25 cellular contexts compared by ENCODE assay signal in genomic region chr15:44035781-44036699, GRCh38.
DNase-seq lines count a peak whose midpoint lies in the region; ATAC-seq and TF ChIP-seq lines count a peak whose summit lies in the region.
"Had no signal": no experiment of that assay in that cellular context is flagged by ENCODE, and none has a peak within 500 bp of the region (broad histone marks: within the 10 kb centered on the region; RNA-seq: fewer than 3 reads in every experiment).

No MANE protein-coding gene starts in this region.

- H2BK120ac ChIP-seq in IMR-90 (ENCODE audit: low read depth, low read length): peak overlapping the region; percentile 51; the same call in 1 of the 2 replicates

- H3K4me1 ChIP-seq in IMR-90 (ENCODE audit: control insufficient read depth, insufficient read depth, low read length) (peaks cover 6% of the 10 kb centered on the region), upper lobe of left lung (no peaks in the 10 kb centered on the region)
- H3K4me1 ChIP-seq: BE2C, psoas muscle had no signal

- TF ChIP-seq RAD21 in IMR-90 (IDR thresholded peaks at IDR 0.05; ENCODE audit: low read length): no peak

- H3K36me3 Mint-ChIP-seq in nephron progenitor cell (ENCODE audit: low read depth): no peaks in the 10 kb centered on the region

- peak; percentile 34 for ATAC-seq in IMR-90 (ENCODE audit: low read depth)
- no peak for ATAC-seq in stimulated activated naive CD8-positive, alpha-beta T cell treated with anti-CD3 and anti-CD28 coated beads, Interleukin-15, Interleukin-2, amounts not matched to agents 100 U/mL and 50 U/mL, for 24 hours
- ATAC-seq in upper lobe of left lung (ENCODE audit: low FRiP score in 2 of 2): no peak
- ATAC-seq: activated naive CD4-positive, alpha-beta T cell treated with anti-CD3 and anti-CD28 coated beads, Interleukin-2, amount 50 U/mL, for 72 hours had no signal

- no peak for TF ChIP-seq EP300 in upper lobe of left lung (IDR thresholded peaks at IDR 0.05)

- DNase-seq in AG10803 (ENCODE audit: low read depth) (peak; percentile 30), IMR-90 (peak; percentile 59), cardiac fibroblast (ENCODE audit: low read depth in 2 of 2) (peak; percentile 47), nephron progenitor cell (no peak), nucleus accumbens (lab: John Stamatoyannopoulos, UW) (no peak), upper lobe of left lung (no peak)
- no peak for DNase-seq in activated CD4-positive, alpha-beta T cell treated with anti-CD3 and anti-CD28 coated beads, Interleukin-2, amount 50 U/mL, for 4 hours
- no peak for DNase-seq in stimulated activated naive CD8-positive, alpha-beta T cell treated with anti-CD3 and anti-CD28 coated beads, Interleukin-15, Interleukin-2, amounts not matched to agents 100 U/mL and 50 U/mL, for 24 hours
- DNase-seq: activated T-cell treated with anti-CD3 and anti-CD28 coated beads for 4 hours; BE2C; GDM1; H9; KBM-7; NCI-H1436; NCI-H2081 treated with DMSO at 0.1 percent for 48 hours; NCI-H748 treated with DMSO at 0.1 percent for 48 hours; psoas muscle; stimulated activated naive CD4-positive, alpha-beta T cell had no signal

- POLR2A ChIA-PET in IMR-90 (lab: Charles Lee; ENCODE audit: unreplicated experiment): no interaction called here

- no peak overlapping the region for H3K4me3 ChIP-seq in AG10803 (ENCODE audit: low read length)
- H3K4me3 ChIP-seq in IMR-90 (ENCODE audit: insufficient read depth, low read depth, low read length): no peak overlapping the region
- no peak overlapping the region for H3K4me3 ChIP-seq in cardiac fibroblast (replicated peaks in 1 of 2; ENCODE audit: low read depth in 2 of 2, low read length in 2 of 2)
- no peak overlapping the region for H3K4me3 ChIP-seq in upper lobe of left lung
- H3K4me3 ChIP-seq: heart right ventricle, lung, psoas muscle had no signal

- H3K27ac ChIP-seq in IMR-90 (ENCODE audit: insufficient read depth, low read length) (no peak overlapping the region), upper lobe of left lung (no peak overlapping the region)
- H3K27ac ChIP-seq: epithelial cell of prostate, foreskin keratinocyte, psoas muscle had no signal

- H3K9ac ChIP-seq in IMR-90 (ENCODE audit: low read depth, low read length): no peak overlapping the region

- H3K79me1 ChIP-seq in IMR-90 (ENCODE audit: low read depth in 1 of 2, low read length in 2 of 2): 0 out of 4 replicates have a peak, but pooled peaks cover 0 to 9% of the 10 kb centered on the region in 2 experiments

- H4K8ac ChIP-seq in IMR-90 (ENCODE audit: low read depth in 2 of 2, low read length in 2 of 2): no peak overlapping the region

- no peak overlapping the region for H3K4ac ChIP-seq in IMR-90 (ENCODE audit: low read depth, low read length)

- peaks cover 10% of the 10 kb centered on the region for H3K4me1 Mint-ChIP-seq in nephron progenitor cell
- H3K4me1 Mint-ChIP-seq: central memory CD8-positive, alpha-beta T cell had no signal

- H3K56ac ChIP-seq in IMR-90 (ENCODE audit: extremely low read depth, insufficient read depth, low read length): no peak overlapping the region

- CTCF ChIA-PET in IMR-90 (lab: Yijun Ruan, JAX): interaction anchor here (0.6 to 1.1 kb wide), 3 partner anchors 31 to 277 kb away, joined by 3 to 4 read pairs (median 4); no protein-coding TSS in a partner anchor

- no peak overlapping the region for H2BK5ac ChIP-seq in IMR-90 (ENCODE audit: low read depth, low read length, poor library complexity, severe bottlenecking)

- H2BK20ac ChIP-seq in IMR-90 (ENCODE audit: low read depth, low read length): no peak overlapping the region

- H2AK5ac ChIP-seq in IMR-90 (ENCODE audit: low read depth, low read length): no peak overlapping the region

- H4K91ac ChIP-seq in IMR-90 (ENCODE audit: insufficient read depth, low read depth, low read length): no peak overlapping the region

- no peak overlapping the region for H3K18ac ChIP-seq in IMR-90 (ENCODE audit: low read depth, low read length)

- peaks cover 5% of the 10 kb centered on the region for H3K27me3 Mint-ChIP-seq in nephron progenitor cell (ENCODE audit: low read depth, poor library complexity)

- no peak overlapping the region for H3K23ac ChIP-seq in IMR-90 (ENCODE audit: low read depth, low read length)

- no peak overlapping the region for H4K5ac ChIP-seq in IMR-90 (ENCODE audit: low read depth, low read length)

- H2AFZ ChIP-seq in IMR-90 (replicated peaks; ENCODE audit: low read length, poor library complexity): no peak overlapping the region

- BruUV-seq in IMR-90 (replicated peaks; lab: Mats Ljungman, UMichigan): no TSS peak

- no peaks in the 10 kb centered on the region for H3K27me3 ChIP-seq in IMR-90 (ENCODE audit: control insufficient read depth, insufficient read depth, low read length)
- H3K27me3 ChIP-seq in upper lobe of left lung: no peaks in the 10 kb centered on the region
- H3K27me3 ChIP-seq: BE2C, foreskin keratinocyte had no signal

- H2BK15ac ChIP-seq in IMR-90 (ENCODE audit: low read depth, low read length): no peak overlapping the region

- H3K36me3 ChIP-seq in IMR-90 (ENCODE audit: control insufficient read depth, insufficient read depth, low read length): no peaks in the 10 kb centered on the region
- H3K36me3 ChIP-seq in upper lobe of left lung: no peaks in the 10 kb centered on the region
- H3K36me3 ChIP-seq: BE2C, heart right ventricle had no signal

- no peak overlapping the region for H3K14ac ChIP-seq in IMR-90 (replicated peaks; ENCODE audit: low read depth, low read length)

- H3K27ac Mint-ChIP-seq in nephron progenitor cell: peak overlapping the region; percentile 73
- H3K27ac Mint-ChIP-seq: activated naive CD4-positive, alpha-beta T cell treated with anti-CD3 and anti-CD28 coated beads, Interleukin-2, amount 50 U/mL, for 72 hours; H9; T-helper 1 cell treated with Interleukin-12 subunit alpha and Interleukin-12 subunit beta and Interleukin-4 antibody, amounts not matched to agents 30 μg/mL and 1 μg/mL, for 36 hours had no signal

- in situ Hi-C loops in IMR-90 (cut with MboI; ENCODE audit: low sequenced_read_pairs): no loop called here

- no peaks in the 10 kb centered on the region for H3K9me3 ChIP-seq in IMR-90 (ENCODE audit: control insufficient read depth, insufficient read depth, low read length)
- no peaks in the 10 kb centered on the region for H3K9me3 ChIP-seq in upper lobe of left lung
- H3K9me3 ChIP-seq: BE2C, heart right ventricle, psoas muscle had no signal

- TF ChIP-seq CTCF in AG10803 (conservative IDR thresholded peaks at IDR 0.05; ENCODE audit: low read length) (no peak), IMR-90 (conservative IDR thresholded peaks at IDR 0.05; ENCODE audit: low read depth, low read length) (no peak), cardiac fibroblast (IDR thresholded peaks at IDR 0.05; ENCODE audit: low read depth, low read length) (no peak), nephron progenitor cell (IDR thresholded peaks at IDR 0.05) (no peak), upper lobe of left lung (IDR thresholded peaks at IDR 0.05) (no peak)

- no peaks in the 10 kb centered on the region for H4K20me1 ChIP-seq in IMR-90 (ENCODE audit: insufficient read depth, low read length)

- TF ChIP-seq POLR2A in IMR-90 (IDR thresholded peaks at IDR 0.05; ENCODE audit: low read depth, low read length): no peak
- TF ChIP-seq POLR2A in upper lobe of left lung (IDR thresholded peaks at IDR 0.05): no peak

- peaks cover 17% of the 10 kb centered on the region for H3K9me3 Mint-ChIP-seq in nephron progenitor cell
- H3K9me3 Mint-ChIP-seq: T-helper 1 cell treated with Interleukin-12 subunit alpha and Interleukin-12 subunit beta and Interleukin-4 antibody, amounts not matched to agents 30 μg/mL and 1 μg/mL, for 36 hours had no signal

- 100% methylated on average over 1 of the region's 7 CpGs; no CpG with 5 or more reads in 1 of the 2 experiments for whole genome bisulfite sequencing in IMR-90 (ENCODE audit: extremely low coverage in 2 of 2, insufficient read length in 1 of 2), 2 experiments
- WGBS in upper lobe of left lung, 2 donors: 62 to 66% methylated on average over 7 of the region's 7 CpGs

- H2AK9ac ChIP-seq in IMR-90 (replicated peaks; ENCODE audit: low read depth, low read length, poor library complexity): no peak overlapping the region

- no peak overlapping the region for H3K4me3 Mint-ChIP-seq in nephron progenitor cell
- H3K4me3 Mint-ChIP-seq: central memory CD8-positive, alpha-beta T cell; H9; T-helper 1 cell treated with Interleukin-12 subunit alpha and Interleukin-12 subunit beta and Interleukin-4 antibody, amounts not matched to agents 30 μg/mL and 1 μg/mL, for 36 hours had no signal

- intact Hi-C loops in IMR-90 (cut with micrococcal nuclease): no loop called here

- no peaks in the 10 kb centered on the region for H3K9me1 ChIP-seq in IMR-90 (ENCODE audit: insufficient read depth, low read length)

- no peak overlapping the region for H3K4me2 ChIP-seq in IMR-90 (ENCODE audit: low read depth, low read length)

- dilution Hi-C loops in IMR-90 (cut with HindIII; ENCODE audit: low sequenced_read_pairs, unreplicated experiment): no loop called here

TF ChIP-seq in IMR-90, 13 proteins besides CTCF, POLR2A, EP300 and RAD21:
- no peak for TF ChIP-seq SMC3 (IDR thresholded peaks at IDR 0.05; ENCODE audit: low read depth, low read length)
- TF ChIP-seq CEBPB (IDR thresholded peaks at IDR 0.05; ENCODE audit: low read depth, low read length): peak; percentile 56

Comparison
In these comparisons a context has a peak if more than half of its experiments do, and no peak if none do; other contexts are left out.
1. DNase-seq: peak in AG10803 (single experiment), IMR-90 (single experiment) and cardiac fibroblast (2 of 2); none in nephron progenitor cell (single experiment), activated CD4-positive, alpha-beta T cell treated with anti-CD3 and anti-CD28 coated beads, Interleukin-2, amount 50 U/mL, for 4 hours (0 of 2), nucleus accumbens (0 of 56), stimulated activated naive CD8-positive, alpha-beta T cell treated with anti-CD3 and anti-CD28 coated beads, Interleukin-15, Interleukin-2, amounts not matched to agents 100 U/mL and 50 U/mL, for 24 hours (single experiment) and upper lobe of left lung (0 of 2).